Comparison of ENCODE assay signal across 34 cellular contexts in genomic region chr20:16785221-16785620, GRCh38. TPM values are rescaled to one million over a fixed set of nuclear protein-coding genes. Genes with fewer than 3 reads are reported as not detected.
DNase-seq lines count a peak whose midpoint lies in the region; ATAC-seq, FAIRE-seq and TF ChIP-seq lines count a peak whose summit lies in the region.
"Had no signal": no experiment of that assay in that cellular context is flagged by ENCODE, and none has a peak within 500 bp of the region (broad histone marks: within the 10 kb centered on the region; RNA-seq: fewer than 3 reads in every experiment).

No MANE protein-coding gene starts in this region.

- no peak overlapping the region for H3K27ac ChIP-seq in astrocyte (ENCODE audit: low read depth, low read length)
- no peak overlapping the region for H3K27ac ChIP-seq in endothelial cell of umbilical vein (ENCODE audit: insufficient read depth, low read depth, low read length)
- H3K27ac ChIP-seq in mesendoderm (ENCODE audit: low read depth, low read length), result no peak overlapping the region
- H3K27ac ChIP-seq: BLaER1, left lung, neural progenitor cell, parathyroid adenoma, right atrium auricular region, spleen, uterus had no signal

- no peaks in the 10 kb centered on the region for H3K4me1 Mint-ChIP-seq in astrocyte (ENCODE audit: low read depth, unreplicated experiment)
- H3K4me1 Mint-ChIP-seq: activated CD4-positive, alpha-beta T cell treated with anti-CD3 and anti-CD28 coated beads for 36 hours; activated naive CD4-positive, alpha-beta T cell treated with anti-CD3 and anti-CD28 coated beads, Interleukin-2, amount 50 U/mL, for 24 hours; activated T-helper 17 cell treated with anti-CD3 and anti-CD28 coated beads, Interleukin-2, amount 50 U/mL, for 72 hours; memory B cell; neural progenitor cell; stimulated activated naive CD8-positive, alpha-beta T cell treated with anti-CD3 and anti-CD28 coated beads, Interleukin-15, amount 100 ng/mL, for 72 hours had no signal

- in situ Hi-C loops in G401 (cut with HindIII; ENCODE audit: low sequenced_read_pairs), result no loop called here

- no peak overlapping the region for H2BK15ac ChIP-seq in mesendoderm (replicated peaks; ENCODE audit: low read depth)

- no peak overlapping the region for H2BK120ac ChIP-seq in mesendoderm (ENCODE audit: low read depth, low read length)

- dilution Hi-C loops in endothelial cell of umbilical vein (cut with MboI; ENCODE audit: extremely low pct_ligation_motif_present, low sequenced_read_pairs), result no loop called here

- no TSS peak for BruUV-seq in endothelial cell of umbilical vein (replicated peaks; lab: Mats Ljungman, UMichigan)

- H3K23ac ChIP-seq in mesendoderm (ENCODE audit: low read length), result no peak overlapping the region

- no peak for FAIRE-seq in astrocyte (lab: Jason Lieb, UNC)
- FAIRE-seq in endothelial cell of umbilical vein (lab: Jason Lieb, UNC), result no peak
- FAIRE-seq: GM12892, RCC 7860 had no signal

- no peak overlapping the region for H2BK5ac ChIP-seq in mesendoderm (ENCODE audit: low read length)

- intact Hi-C loops in endothelial cell of umbilical vein (cut with micrococcal nuclease), result no loop called here

- H3K9me3 Mint-ChIP-seq in astrocyte (ENCODE audit: unreplicated experiment), result peaks cover 5% of the 10 kb centered on the region

- no peak overlapping the region for H3K18ac ChIP-seq in mesendoderm (ENCODE audit: low read length)

- H3K4me3 ChIP-seq in astrocyte (ENCODE audit: insufficient read depth, low read depth, low read length) (no peak overlapping the region), endothelial cell of umbilical vein (replicated peaks in 1 of 3; ENCODE audit: insufficient read depth in 1 of 3, low read depth in 1 of 3, low read length in 3 of 3) (no peak overlapping the region), mesendoderm (ENCODE audit: low read length) (no peak overlapping the region)
- H3K4me3 ChIP-seq: BLaER1, left lung, neural progenitor cell, right atrium auricular region, spleen, uterus had no signal

- H3K4me2 ChIP-seq in astrocyte (ENCODE audit: low read length), result no peak overlapping the region
- H3K4me2 ChIP-seq in endothelial cell of umbilical vein (ENCODE audit: insufficient read depth, low read length), result no peak overlapping the region
- H3K4me2 ChIP-seq in mesendoderm (ENCODE audit: low read length), result no peak overlapping the region
- H3K4me2 ChIP-seq: BLaER1, neural progenitor cell had no signal

- POLR2A ChIA-PET in endothelial cell of umbilical vein (lab: Charles Lee), result no interaction called here

- no peaks in the 10 kb centered on the region for H3K36me3 Mint-ChIP-seq in astrocyte (ENCODE audit: low read depth, unreplicated experiment)
- H3K36me3 Mint-ChIP-seq: activated naive CD4-positive, alpha-beta T cell treated with anti-CD3 and anti-CD28 coated beads, Interleukin-2, amount 50 U/mL, for 24 hours; memory B cell; neural progenitor cell had no signal

- TF ChIP-seq POLR2A in endothelial cell of umbilical vein (IDR thresholded peaks at IDR 0.05; ENCODE audit: low read depth, low read length), result no peak

- no peaks in the 10 kb centered on the region for H3K9me1 ChIP-seq in endothelial cell of umbilical vein (replicated peaks; ENCODE audit: control insufficient read depth, extremely low read depth, insufficient read depth, low read length)

- H3K4me3 Mint-ChIP-seq in astrocyte (ENCODE audit: unreplicated experiment), result no peak overlapping the region
- H3K4me3 Mint-ChIP-seq: activated CD4-positive, alpha-beta T cell treated with anti-CD3 and anti-CD28 coated beads for 36 hours; activated CD8-positive, alpha-beta T cell treated with anti-CD3 and anti-CD28 coated beads, Interleukin-2, amount 10 ng/mL, durations not matched to agents 7 days and 5 days; activated naive CD4-positive, alpha-beta T cell treated with anti-CD3 and anti-CD28 coated beads, Interleukin-2, amount 50 U/mL, for 24 hours; activated T-helper 17 cell treated with anti-CD3 and anti-CD28 coated beads, Interleukin-2, amount 50 U/mL, for 72 hours; memory B cell; neural progenitor cell; stimulated activated naive CD8-positive, alpha-beta T cell treated with anti-CD3 and anti-CD28 coated beads, Interleukin-15, amount 100 ng/mL, for 72 hours had no signal

- no peak overlapping the region for H3K27ac Mint-ChIP-seq in astrocyte (ENCODE audit: unreplicated experiment)
- H3K27ac Mint-ChIP-seq: activated CD4-positive, alpha-beta T cell treated with anti-CD3 and anti-CD28 coated beads for 36 hours; activated CD8-positive, alpha-beta T cell treated with anti-CD3 and anti-CD28 coated beads, Interleukin-2, amount 10 ng/mL, durations not matched to agents 7 days and 5 days; activated naive CD4-positive, alpha-beta T cell treated with anti-CD3 and anti-CD28 coated beads, Interleukin-2, amount 50 U/mL, for 24 hours; activated T-helper 17 cell treated with anti-CD3 and anti-CD28 coated beads, Interleukin-2, amount 50 U/mL, for 72 hours; memory B cell; neural progenitor cell; stimulated activated naive CD8-positive, alpha-beta T cell treated with anti-CD3 and anti-CD28 coated beads, Interleukin-15, amount 100 ng/mL, for 72 hours had no signal

- H3K79me1 ChIP-seq in mesendoderm (ENCODE audit: low read length), result no peaks in the 10 kb centered on the region

- H3K27me3 ChIP-seq in astrocyte (ENCODE audit: insufficient read depth, low read length), result no peaks in the 10 kb centered on the region
- H3K27me3 ChIP-seq in endothelial cell of umbilical vein (ENCODE audit: control insufficient read depth in 2 of 2, insufficient read depth in 2 of 2, low read length in 2 of 2), result no peaks in the 10 kb centered on the region
- no peaks in the 10 kb centered on the region for H3K27me3 ChIP-seq in mesendoderm (ENCODE audit: insufficient read depth, low read length, poor library complexity)
- H3K27me3 ChIP-seq: BLaER1, left lung, neural progenitor cell, right atrium auricular region, spleen, uterus had no signal

- no peak overlapping the region for H4K5ac ChIP-seq in mesendoderm (ENCODE audit: low read length)

- no peak overlapping the region for H3K56ac ChIP-seq in mesendoderm (ENCODE audit: low read length)

- H4K20me1 ChIP-seq in astrocyte (ENCODE audit: insufficient read depth, low read length) (no peaks in the 10 kb centered on the region), endothelial cell of umbilical vein (replicated peaks; ENCODE audit: control insufficient read depth, extremely low read depth, insufficient read depth, low read length) (no peaks in the 10 kb centered on the region)
- H4K20me1 ChIP-seq: BLaER1 had no signal

- H2AFZ ChIP-seq in astrocyte (ENCODE audit: low read depth, low read length) (no peak overlapping the region), endothelial cell of umbilical vein (ENCODE audit: low read depth, low read length) (no peak overlapping the region)
- H2AFZ ChIP-seq: neural progenitor cell, parathyroid adenoma had no signal

- CTCF ChIA-PET in endothelial cell of umbilical vein (lab: Charles Lee), result interaction anchor here (0.7 to 1.2 kb wide), 3 partner anchors 19 to 309 kb away, joined by 3 to 4 read pairs (median 3); no protein-coding TSS in a partner anchor

- DNase-seq in GM04503 (ENCODE audit: low read depth) (peak; percentile 21), astrocyte (ENCODE audit: low read depth) (peak; percentile 7), endothelial cell of umbilical vein (ENCODE audit: low read depth, low spot score) (peak; percentile 30), mesendoderm (peak; percentile 18), G401 (ENCODE audit: low spot score) (no peak), SIG-M5 (lab: John Stamatoyannopoulos, UW) (no peak), OCI-M1 (lab: John Stamatoyannopoulos, UW) (no peak)
- DNase-seq: activated CD4-positive, alpha-beta T cell treated with anti-CD3 and anti-CD28 coated beads for 36 hours; activated CD8-positive, alpha-beta T cell treated with anti-CD3 and anti-CD28 coated beads, Interleukin-2, amount 10 ng/mL, durations not matched to agents 7 days and 5 days; amygdala; cortex of kidney; DMS 273 treated with DMSO at 0.1 percent for 48 hours; left lung; NCI-H1694; NCI-H446; NCI-H774; spleen; stimulated activated CD8-positive, alpha-beta memory T cell treated with anti-CD3 and anti-CD28 coated beads, Interleukin-4, amount 100 ng/mL, for 48 hours; stimulated activated naive CD8-positive, alpha-beta T cell treated with anti-CD3 and anti-CD28 coated beads, Interleukin-15, amount 100 ng/mL, for 72 hours; uterus had no signal

- H3K9ac ChIP-seq in astrocyte (ENCODE audit: low read length), result no peak overlapping the region
- H3K9ac ChIP-seq in endothelial cell of umbilical vein (replicated peaks; ENCODE audit: extremely low read depth, insufficient read depth, low read length), result no peak overlapping the region
- no peak overlapping the region for H3K9ac ChIP-seq in mesendoderm (ENCODE audit: low read length)
- H3K9ac ChIP-seq: BLaER1, neural progenitor cell, parathyroid adenoma had no signal

- H3K36me3 ChIP-seq in astrocyte (ENCODE audit: insufficient read depth, low read length), result no peaks in the 10 kb centered on the region
- H3K36me3 ChIP-seq in endothelial cell of umbilical vein (ENCODE audit: control insufficient read depth in 2 of 2, extremely low read depth in 1 of 2, insufficient read depth in 2 of 2, low read length in 2 of 2), result no peaks in the 10 kb centered on the region
- no peaks in the 10 kb centered on the region for H3K36me3 ChIP-seq in mesendoderm (ENCODE audit: control insufficient read depth, insufficient read depth, low read length)
- H3K36me3 ChIP-seq: BLaER1, left lung, neural progenitor cell, right atrium auricular region, spleen, uterus had no signal

- TF ChIP-seq CTCF in astrocyte (IDR thresholded peaks at IDR 0.05; ENCODE audit: insufficient read depth, low read depth, low read length), result no peak
- TF ChIP-seq CTCF in endothelial cell of umbilical vein (IDR thresholded peaks at IDR 0.05; ENCODE audit: extremely low read depth in 1 of 2, insufficient read depth in 1 of 2, low read depth in 1 of 2, low read length in 2 of 2), result no peak

- no peak overlapping the region for H2AK5ac ChIP-seq in mesendoderm (ENCODE audit: low read length)

- no peaks in the 10 kb centered on the region for H3K4me1 ChIP-seq in astrocyte (ENCODE audit: insufficient read depth, low read length)
- no peaks in the 10 kb centered on the region for H3K4me1 ChIP-seq in endothelial cell of umbilical vein (ENCODE audit: control insufficient read depth, extremely low read depth, insufficient read depth, low read length)
- H3K4me1 ChIP-seq in mesendoderm (ENCODE audit: control insufficient read depth, low read depth, low read length), result no peaks in the 10 kb centered on the region
- H3K4me1 ChIP-seq: BLaER1, left lung, parathyroid adenoma, right atrium auricular region, spleen, uterus had no signal

- H3K27me3 Mint-ChIP-seq in astrocyte (ENCODE audit: low read depth, unreplicated experiment), result no peaks in the 10 kb centered on the region

- H4K8ac ChIP-seq in mesendoderm (ENCODE audit: low read depth, low read length), result no peak overlapping the region

- H3K9me3 ChIP-seq in astrocyte (ENCODE audit: insufficient read depth, low read depth, low read length), result no peaks in the 10 kb centered on the region
- no peaks in the 10 kb centered on the region for H3K9me3 ChIP-seq in endothelial cell of umbilical vein (replicated peaks; ENCODE audit: control insufficient read depth, insufficient read depth, low read length)
- H3K9me3 ChIP-seq: uterus had no signal

- H3K79me2 ChIP-seq in astrocyte (ENCODE audit: insufficient read depth, low read length) (no peaks in the 10 kb centered on the region), endothelial cell of umbilical vein (ENCODE audit: control insufficient read depth, insufficient read depth, low read length) (no peaks in the 10 kb centered on the region), mesendoderm (ENCODE audit: control insufficient read depth, insufficient read depth, low read length) (no peaks in the 10 kb centered on the region)
- H3K79me2 ChIP-seq: parathyroid adenoma had no signal

- H3K4ac ChIP-seq in mesendoderm (ENCODE audit: low read depth, low read length), result no peak overlapping the region

- no CpG with 5 or more reads among the region's 1 CpG for WGBS in mesendoderm (ENCODE audit: extremely low coverage, insufficient coverage, low lambda C conversion rate)

- no peak for ATAC-seq in HG02610 (IDR thresholded peaks at IDR 0.05; ENCODE audit: unreplicated experiment)
- ATAC-seq: activated CD4-positive, alpha-beta T cell treated with anti-CD3 and anti-CD28 coated beads for 36 hours; activated CD8-positive, alpha-beta T cell treated with anti-CD3 and anti-CD28 coated beads, Interleukin-2, amount 10 ng/mL, durations not matched to agents 7 days and 5 days; activated T-helper 17 cell treated with anti-CD3 and anti-CD28 coated beads, Interleukin-2, amount 50 U/mL, for 72 hours; left lung; stimulated activated naive CD8-positive, alpha-beta T cell treated with anti-CD3 and anti-CD28 coated beads, Interleukin-15, amount 100 ng/mL, for 72 hours had no signal

RNA-seq across cellular contexts. Expression of gene OTOR, which starts 37.1 kb away (rescaled TPM):
- total RNA-seq in astrocyte (not detected in 2 replicates), endothelial cell of umbilical vein (not detected in 2 replicates)
- polyA plus RNA-seq in endothelial cell of umbilical vein, result not detected in 2 replicates
- polyA plus RNA-seq in endothelial cell of umbilical vein (2011; cell fraction: cytosol; rRNA removed), result not detected in 2 replicates
- not detected in 2 replicates for polyA plus RNA-seq in endothelial cell of umbilical vein (2011; cell fraction: nucleus; rRNA removed)
- polyA plus RNA-seq in endothelial cell of umbilical vein (2012), result not detected in 2 replicates
- not detected in 2 replicates for polyA minus RNA-seq in endothelial cell of umbilical vein
- not detected for polyA minus RNA-seq in endothelial cell of umbilical vein (2011; cell fraction: cytosol; rRNA and poly(A)+ RNA removed)
- not detected in 2 replicates for polyA minus RNA-seq in endothelial cell of umbilical vein (2011; cell fraction: nucleus; rRNA and poly(A)+ RNA removed)
- 0.03 TPM for polyA plus RNA-seq in mesendoderm (2013, experiment 1 of 2)
- 0.04 TPM for polyA plus RNA-seq in mesendoderm (2013, experiment 2 of 2)
- total RNA-seq in G401 (2014; rRNA removed; shearing (Covaris generic)), result not detected in 2 replicates
- total RNA-seq: activated CD4-positive, alpha-beta T cell treated with anti-CD3 and anti-CD28 coated beads for 36 hours; activated CD8-positive, alpha-beta T cell treated with anti-CD3 and anti-CD28 coated beads, Interleukin-2, amount 10 ng/mL, durations not matched to agents 7 days and 5 days; activated T-helper 17 cell treated with anti-CD3 and anti-CD28 coated beads, Interleukin-2, amount 50 U/mL, for 72 hours; cardiac septum; fibroblast of lung; glomerular endothelial cell; left lung; right atrium auricular region; spleen; uterus had no signal
- polyA plus RNA-seq: AG04450, fibroblast of lung, spleen had no signal

RNA-seq across cellular contexts. Expression of gene SNRPB2, which starts 55.4 kb away (rescaled TPM):
- total RNA-seq in astrocyte, result 70.7 and 76.3 TPM in 2 replicates
- total RNA-seq in endothelial cell of umbilical vein, result 76.0 and 81.2 TPM in 2 replicates
- 29.7 and 43.7 TPM in 2 replicates for polyA plus RNA-seq in endothelial cell of umbilical vein
- 66.6 and 72.6 TPM in 2 replicates for polyA plus RNA-seq in endothelial cell of umbilical vein (2011; cell fraction: cytosol; rRNA removed)
- polyA plus RNA-seq in endothelial cell of umbilical vein (2011; cell fraction: nucleus; rRNA removed), result 28.0 and 38.3 TPM in 2 replicates
- polyA plus RNA-seq in endothelial cell of umbilical vein (2012), result 107 and 138 TPM in 2 replicates
- 19.9 and 20.7 TPM in 2 replicates for polyA minus RNA-seq in endothelial cell of umbilical vein
- 15.6 TPM for polyA minus RNA-seq in endothelial cell of umbilical vein (2011; cell fraction: cytosol; rRNA and poly(A)+ RNA removed)
- polyA minus RNA-seq in endothelial cell of umbilical vein (2011; cell fraction: nucleus; rRNA and poly(A)+ RNA removed), result 10.9 and 13.5 TPM in 2 replicates
- polyA plus RNA-seq in mesendoderm (2013, experiment 1 of 2), result 216 TPM
- 214 TPM for polyA plus RNA-seq in mesendoderm (2013, experiment 2 of 2)
- total RNA-seq in G401 (2014; rRNA removed; shearing (Covaris generic)), result 82.2 and 105 TPM in 2 replicates

Comparison
In these comparisons a context has a peak if more than half of its experiments do, and no peak if none do; other contexts are left out.
1. DNase-seq: peak in GM04503 (single experiment), astrocyte (single experiment), endothelial cell of umbilical vein (single experiment) and mesendoderm (single experiment); none in G401 (single experiment), SIG-M5 (single experiment) and OCI-M1 (single experiment).